Comparison of ENCODE assay signal across 1 cellular context in the genomic region with DNA sequence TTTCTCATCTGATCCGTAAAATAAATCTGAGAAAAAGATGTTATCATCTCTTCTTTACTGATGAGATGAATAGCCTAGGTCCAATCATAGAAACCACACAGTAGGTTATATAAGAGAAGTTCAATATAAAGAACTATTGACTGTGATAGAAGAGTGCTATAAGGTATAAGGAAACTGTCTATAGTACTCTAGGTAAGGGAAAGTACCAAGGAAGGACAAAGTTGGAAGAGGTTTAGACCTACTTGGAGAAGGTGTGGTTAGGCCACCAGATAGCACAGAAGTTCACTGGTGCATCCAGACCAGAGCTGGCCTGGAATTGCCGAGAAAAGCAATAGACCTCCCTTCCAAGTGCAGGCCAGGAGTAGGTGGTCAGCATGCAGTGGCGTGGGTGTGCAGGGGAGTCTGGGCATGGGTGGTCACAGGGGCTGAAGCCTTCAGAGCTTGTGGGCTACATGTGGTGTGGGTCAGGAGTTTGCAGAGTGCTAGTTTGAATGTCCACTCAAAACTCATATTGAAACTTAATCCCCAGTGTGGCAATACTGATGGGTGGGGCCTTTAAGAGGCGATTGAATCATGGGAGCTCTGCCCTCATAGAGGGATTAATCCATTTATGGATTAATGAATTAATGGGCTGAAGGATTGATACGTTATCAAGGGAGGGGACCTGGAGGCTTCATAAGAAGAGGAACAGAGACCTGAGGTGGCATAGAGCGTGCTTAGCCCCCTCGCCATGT.
TF ChIP-seq lines count a peak whose summit lies in the region.

No MANE protein-coding gene starts in this region.

TF ChIP-seq in IMR-90, 13 proteins besides CTCF, POLR2A, EP300 and RAD21:
- TF ChIP-seq, protein P1, sequence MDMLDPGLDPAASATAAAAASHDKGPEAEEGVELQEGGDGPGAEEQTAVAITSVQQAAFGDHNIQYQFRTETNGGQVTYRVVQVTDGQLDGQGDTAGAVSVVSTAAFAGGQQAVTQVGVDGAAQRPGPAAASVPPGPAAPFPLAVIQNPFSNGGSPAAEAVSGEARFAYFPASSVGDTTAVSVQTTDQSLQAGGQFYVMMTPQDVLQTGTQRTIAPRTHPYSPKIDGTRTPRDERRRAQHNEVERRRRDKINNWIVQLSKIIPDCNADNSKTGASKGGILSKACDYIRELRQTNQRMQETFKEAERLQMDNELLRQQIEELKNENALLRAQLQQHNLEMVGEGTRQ (IDR thresholded peaks at IDR 0.05; ENCODE audit: low read depth, low read length): no peak
- TF ChIP-seq CEBPB (IDR thresholded peaks at IDR 0.05; ENCODE audit: low read depth, low read length) (no peak; the same call in 1 of the 2 replicates), RFX5 (IDR thresholded peaks at IDR 0.05; ENCODE audit: low read depth, low read length) (no peak), BHLHE40 (IDR thresholded peaks at IDR 0.05; ENCODE audit: low read depth, low read length) (no peak)
- TF ChIP-seq, protein P2, sequence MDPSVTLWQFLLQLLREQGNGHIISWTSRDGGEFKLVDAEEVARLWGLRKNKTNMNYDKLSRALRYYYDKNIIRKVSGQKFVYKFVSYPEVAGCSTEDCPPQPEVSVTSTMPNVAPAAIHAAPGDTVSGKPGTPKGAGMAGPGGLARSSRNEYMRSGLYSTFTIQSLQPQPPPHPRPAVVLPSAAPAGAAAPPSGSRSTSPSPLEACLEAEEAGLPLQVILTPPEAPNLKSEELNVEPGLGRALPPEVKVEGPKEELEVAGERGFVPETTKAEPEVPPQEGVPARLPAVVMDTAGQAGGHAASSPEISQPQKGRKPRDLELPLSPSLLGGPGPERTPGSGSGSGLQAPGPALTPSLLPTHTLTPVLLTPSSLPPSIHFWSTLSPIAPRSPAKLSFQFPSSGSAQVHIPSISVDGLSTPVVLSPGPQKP (IDR thresholded peaks at IDR 0.05; ENCODE audit: borderline replicate concordance, low read depth, low read length): no peak
TF ChIP-seq in IMR-90: peak in this region for 0.
